21 cellular contexts compared by ENCODE assay signal in genomic region chr9:120308495-120308894, GRCh38.
DNase-seq lines count a peak whose midpoint lies in the region; ATAC-seq and TF ChIP-seq lines count a peak whose summit lies in the region.
"Had no signal": no experiment of that assay in that cellular context is flagged by ENCODE, and none has a peak within 500 bp of the region (broad histone marks: within the 10 kb centered on the region; RNA-seq: fewer than 3 reads in every experiment).

No MANE protein-coding gene starts in this region.

- no peaks in the 10 kb centered on the region for H3K27me3 ChIP-seq in right atrium auricular region
- no peaks in the 10 kb centered on the region for H3K27me3 ChIP-seq in endodermal cell (ENCODE audit: control insufficient read depth, insufficient read depth, low read length, poor library complexity, severe bottlenecking)
- H3K27me3 ChIP-seq: BLaER1 treated with 17β-estradiol and CSF1 and Interleukin-3, amounts not matched to agents 10 nM and 100 nM; ovary; suprapubic skin had no signal

- no peak for TF ChIP-seq CTCF in right atrium auricular region (IDR thresholded peaks at IDR 0.05)
- TF ChIP-seq CTCF in endodermal cell (conservative IDR thresholded peaks at IDR 0.05) = peak; percentile 44

- WGBS in endodermal cell (ENCODE audit: insufficient coverage in 1 of 2, insufficient read length in 1 of 2), 2 experiments = 58% methylated on average over 3 of the region's 3 CpGs; no CpG with 5 or more reads in 1 of the 2 experiments

- H3K4me3 Mint-ChIP-seq in endodermal cell = no peak overlapping the region
- no peak overlapping the region for H3K4me3 Mint-ChIP-seq in T-helper 2 cell treated with Interferon-gamma antibody and Interleukin-4, amounts not matched to agents 5 μg/mL and 100 μg/mL, for 36 hours
- H3K4me3 Mint-ChIP-seq: activated CD4-positive, alpha-beta memory T cell treated with anti-CD3 and anti-CD28 coated beads, Interleukin-2, amount 10 ng/mL, durations not matched to agents 7 days and 5 days; IgD-negative memory B cell had no signal

- H3K4me1 ChIP-seq in right atrium auricular region (no peaks in the 10 kb centered on the region), endodermal cell (ENCODE audit: control insufficient read depth, insufficient read depth, low read length) (peaks cover 4% of the 10 kb centered on the region)
- H3K4me1 ChIP-seq: suprapubic skin had no signal

- H3K36me3 ChIP-seq in right atrium auricular region (no peaks in the 10 kb centered on the region), endodermal cell (ENCODE audit: control insufficient read depth, insufficient read depth, low read length) (no peaks in the 10 kb centered on the region)
- H3K36me3 ChIP-seq: BLaER1 treated with 17β-estradiol and CSF1 and Interleukin-3, amounts not matched to agents 10 nM and 100 nM; ovary; suprapubic skin had no signal

- H3K4me3 ChIP-seq in right atrium auricular region (no peak overlapping the region), endodermal cell (ENCODE audit: low read length) (no peak overlapping the region)
- H3K4me3 ChIP-seq: BLaER1 treated with 17β-estradiol and CSF1 and Interleukin-3, amounts not matched to agents 10 nM and 100 nM; lung; ovary; suprapubic skin had no signal

- no peak overlapping the region for H3K27ac ChIP-seq in right atrium auricular region
- no peak overlapping the region for H3K27ac ChIP-seq in endodermal cell (ENCODE audit: low read depth, low read length)
- H3K27ac ChIP-seq: BLaER1 treated with 17β-estradiol and CSF1 and Interleukin-3, amounts not matched to agents 10 nM and 100 nM; ovary; suprapubic skin had no signal

- DNase-seq in right atrium auricular region (ENCODE audit: low spot score) = peak; percentile 11
- no peak for DNase-seq in left ventricle myocardium superior
- peak; percentile 35 for DNase-seq in NCI-H226
- peak; percentile 66 for DNase-seq in endodermal cell
- no peak for DNase-seq in T-helper 2 cell treated with Interferon-gamma antibody and Interleukin-4, amounts not matched to agents 5 μg/mL and 100 μg/mL, for 36 hours (ENCODE audit: low spot score)
- DNase-seq in T-helper 2 cell = no peak
- DNase-seq: ACHN; activated CD4-positive, alpha-beta memory T cell treated with anti-CD3 and anti-CD28 coated beads, Interleukin-2, amount 10 ng/mL, durations not matched to agents 7 days and 5 days; activated naive CD4-positive, alpha-beta T cell; amniotic stem cell; NCI-H187 treated with DMSO at 0.1 percent for 48 hours; NCI-H526; OCI-M1; ovary had no signal

- intact Hi-C loops in left ventricle myocardium superior (cut with micrococcal nuclease) = no loop called here

- peaks cover 10% of the 10 kb centered on the region for H3K4me1 Mint-ChIP-seq in endodermal cell
- no peaks in the 10 kb centered on the region for H3K4me1 Mint-ChIP-seq in T-helper 2 cell treated with Interferon-gamma antibody and Interleukin-4, amounts not matched to agents 5 μg/mL and 100 μg/mL, for 36 hours (ENCODE audit: low read depth)
- H3K4me1 Mint-ChIP-seq: activated CD4-positive, alpha-beta memory T cell treated with anti-CD3 and anti-CD28 coated beads, Interleukin-2, amount 10 ng/mL, durations not matched to agents 7 days and 5 days; IgD-negative memory B cell had no signal

- ATAC-seq in left ventricle myocardium superior = no peak
- no peak for ATAC-seq in GM21526 (IDR thresholded peaks at IDR 0.05; ENCODE audit: low FRiP score, unreplicated experiment)
- ATAC-seq in HG03095 (IDR thresholded peaks at IDR 0.05; ENCODE audit: unreplicated experiment) = no peak
- ATAC-seq: sciatic nerve had no signal

- no peak overlapping the region for H3K9ac ChIP-seq in endodermal cell (ENCODE audit: extremely low read depth, low read length, poor library complexity, severe bottlenecking)
- H3K9ac ChIP-seq: BLaER1 treated with 17β-estradiol and CSF1 and Interleukin-3, amounts not matched to agents 10 nM and 100 nM had no signal

- peaks cover 7% of the 10 kb centered on the region for H3K9me3 Mint-ChIP-seq in endodermal cell
- no peaks in the 10 kb centered on the region for H3K9me3 Mint-ChIP-seq in T-helper 2 cell treated with Interferon-gamma antibody and Interleukin-4, amounts not matched to agents 5 μg/mL and 100 μg/mL, for 36 hours
- H3K9me3 Mint-ChIP-seq: activated CD4-positive, alpha-beta memory T cell treated with anti-CD3 and anti-CD28 coated beads, Interleukin-2, amount 10 ng/mL, durations not matched to agents 7 days and 5 days; IgD-negative memory B cell had no signal

- H3K27ac Mint-ChIP-seq in endodermal cell = peak overlapping the region; percentile 13
- H3K27ac Mint-ChIP-seq in T-helper 2 cell treated with Interferon-gamma antibody and Interleukin-4, amounts not matched to agents 5 μg/mL and 100 μg/mL, for 36 hours = no peak overlapping the region
- H3K27ac Mint-ChIP-seq: activated CD4-positive, alpha-beta memory T cell treated with anti-CD3 and anti-CD28 coated beads, Interleukin-2, amount 10 ng/mL, durations not matched to agents 7 days and 5 days; IgD-negative memory B cell had no signal

- peaks cover 10% of the 10 kb centered on the region for H3K27me3 Mint-ChIP-seq in endodermal cell (ENCODE audit: insufficient read depth)
- H3K27me3 Mint-ChIP-seq in T-helper 2 cell treated with Interferon-gamma antibody and Interleukin-4, amounts not matched to agents 5 μg/mL and 100 μg/mL, for 36 hours (ENCODE audit: low read depth) = no peaks in the 10 kb centered on the region

- H3K9me3 ChIP-seq in right atrium auricular region (no peaks in the 10 kb centered on the region), endodermal cell (ENCODE audit: control insufficient read depth, low read length) (no peaks in the 10 kb centered on the region)
- H3K9me3 ChIP-seq: ovary, suprapubic skin had no signal

- H3K36me3 Mint-ChIP-seq in endodermal cell (ENCODE audit: low read depth) = no peaks in the 10 kb centered on the region
- H3K36me3 Mint-ChIP-seq in T-helper 2 cell treated with Interferon-gamma antibody and Interleukin-4, amounts not matched to agents 5 μg/mL and 100 μg/mL, for 36 hours (ENCODE audit: low read depth) = no peaks in the 10 kb centered on the region

Comparison
In these comparisons a context has a peak if more than half of its experiments do, and no peak if none do; other contexts are left out.
1. DNase-seq: peak in right atrium auricular region (single experiment), NCI-H226 (single experiment) and endodermal cell (single experiment); none in left ventricle myocardium superior (single experiment), T-helper 2 cell treated with Interferon-gamma antibody and Interleukin-4, amounts not matched to agents 5 μg/mL and 100 μg/mL, for 36 hours (single experiment) and T-helper 2 cell (0 of 5).